In the genomic region with DNA sequence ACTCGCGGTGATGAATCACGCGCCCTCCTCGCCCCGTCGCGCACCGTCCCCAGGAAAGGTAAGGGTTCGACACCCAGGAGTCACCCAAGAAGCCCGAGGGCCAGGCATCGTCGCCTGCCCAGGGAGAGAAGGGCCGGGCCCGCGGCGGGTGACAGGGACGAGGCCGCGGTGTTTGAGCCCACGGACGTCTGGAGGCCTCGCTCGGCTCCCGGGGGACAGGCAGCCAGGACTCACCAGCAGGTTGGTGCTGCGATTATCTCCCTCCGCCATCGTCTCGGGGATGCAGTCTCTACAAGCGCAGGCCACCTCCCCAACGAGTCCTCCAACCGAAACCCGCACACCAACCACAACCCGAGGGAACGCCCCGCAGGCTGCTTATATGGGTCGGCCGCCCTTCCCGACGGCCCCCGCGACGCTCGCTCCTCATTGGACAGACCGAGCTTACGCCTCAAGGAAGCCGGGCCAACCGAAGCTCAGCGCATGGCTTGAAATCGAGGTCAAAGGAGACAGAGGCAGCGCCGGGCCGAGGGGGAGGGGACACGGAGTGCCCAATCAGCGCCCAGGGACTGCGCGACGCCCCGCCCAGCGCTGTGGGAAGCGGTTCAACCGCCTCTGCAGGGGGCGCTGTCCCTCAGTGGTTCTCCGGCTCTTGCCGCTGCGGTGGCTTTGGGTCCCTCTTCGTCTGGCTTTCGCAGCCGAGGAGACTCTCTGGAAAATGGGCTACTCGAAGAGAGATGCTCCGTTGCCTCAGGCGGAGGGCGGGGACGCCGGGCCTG, we compare ENCODE assay signal across 8 cellular contexts. TPM values are rescaled to one million over a fixed set of nuclear protein-coding genes. Genes with fewer than 3 reads are reported as not detected.
A peak's percentile ranks its signal among the peaks of the same experiment; 100 is the strongest.
DNase-seq lines count a peak whose midpoint lies in the region; ATAC-seq, FAIRE-seq and TF ChIP-seq lines count a peak whose summit lies in the region.

A gene (minus strand): TSS at position 353 of the 776 bp plus-strand sequence. CDS start 83 bp downstream, at position 270.

- H3K9me3 ChIP-seq in mammary epithelial cell (replicated peaks; ENCODE audit: insufficient read depth, low read length), result no peaks in the 10 kb centered on the region
- H3K9me3 ChIP-seq in iPS-20b (ENCODE audit: insufficient read depth, low read depth, low read length), result no peaks in the 10 kb centered on the region
- no peaks in the 10 kb centered on the region for H3K9me3 ChIP-seq in small intestine (ENCODE audit: control insufficient read depth, low read depth)

- peaks cover 3% of the 10 kb centered on the region for H4K20me1 ChIP-seq in mammary epithelial cell (ENCODE audit: insufficient read depth, low read length)

- peak; percentile 39 for FAIRE-seq in small intestine (lab: Jason Lieb, UNC)

- BruUV-seq in mammary epithelial cell (replicated peaks; lab: Mats Ljungman, UMichigan), result TSS peak; percentile 39

- H3K27me3 ChIP-seq in ACC112 (ENCODE audit: insufficient read depth, low read length) (no peaks in the 10 kb centered on the region), mammary epithelial cell (ENCODE audit: insufficient read depth, low read length) (no peaks in the 10 kb centered on the region), iPS-20b (ENCODE audit: insufficient read depth, low read length) (no peaks in the 10 kb centered on the region), small intestine (ENCODE audit: control insufficient read depth in 2 of 2, insufficient read depth in 2 of 2, low read length in 2 of 2) (no peaks in the 10 kb centered on the region)

- CTCF ChIA-PET in mammary epithelial cell (lab: Charles Lee; ENCODE audit: low non-redundant PET), result interaction anchor here (0.6 to 0.8 kb wide), 4 partner anchors 11 to 1626 kb away, joined by 3 to 7 read pairs (median 5); a partner anchor contains a TSS

- H3K27ac ChIP-seq in ACC112 (ENCODE audit: low read depth, low read length) (peak within 1 kb of the TSS; percentile 73), VCaP (peak within 1 kb of the TSS; percentile 70), mammary epithelial cell (ENCODE audit: insufficient read depth, low read depth, low read length) (peak within 1 kb of the TSS; percentile 85), iPS-20b (ENCODE audit: low read length) (peak within 1 kb of the TSS; percentile 62), small intestine (ENCODE audit: low read depth in 1 of 2, low read length in 1 of 2) (peak within 1 kb of the TSS; percentile 93 to 97)

- 3% methylated on average over 28 of the region's 75 CpGs for WGBS in mammary epithelial cell (ENCODE audit: low coverage, missing lambda C conversion rate)
- 0% methylated on average over 65 to 75 of the region's 75 CpGs for WGBS in small intestine, 3 donors

- H3K4me2 ChIP-seq in mammary epithelial cell (ENCODE audit: insufficient read depth, low read depth, low read length), result peak within 1 kb of the TSS; percentile 95

- H3K4me3 ChIP-seq in ACC112 (ENCODE audit: low read depth, low read length) (peak within 1 kb of the TSS; percentile 97), mammary epithelial cell (replicated peaks in 1 of 3; ENCODE audit: insufficient read depth in 1 of 3, low read depth in 2 of 3, low read length in 3 of 3) (peak within 1 kb of the TSS; percentile 83 to 97 (median 95)), iPS-20b (ENCODE audit: low read length) (peak within 1 kb of the TSS; percentile 94), small intestine (ENCODE audit: low read depth in 1 of 2, low read length in 2 of 2) (peak within 1 kb of the TSS; percentile 85 to 98)

- H3K36me3 ChIP-seq in ACC112 (ENCODE audit: insufficient read depth, low read length) (peaks cover 10% of the 10 kb centered on the region), mammary epithelial cell (ENCODE audit: insufficient read depth, low read length) (peaks cover 9% of the 10 kb centered on the region), iPS-20b (ENCODE audit: insufficient read depth, low read depth, low read length) (peaks cover 38% of the 10 kb centered on the region), small intestine (ENCODE audit: control insufficient read depth in 2 of 2, insufficient read depth in 2 of 2, low read length in 2 of 2) (peaks cover 2% of the 10 kb centered on the region in 2 donors)

- dilution Hi-C loops in mammary epithelial cell (cut with HindIII; ENCODE audit: low sequenced_read_pairs), result no loop called here

- in situ Hi-C loops in mammary epithelial cell (cut with MboI; ENCODE audit: low sequenced_read_pairs in 2 of 2), result no loop called here

- H2AFZ ChIP-seq in ACC112 (ENCODE audit: low read length, unreplicated experiment) (peak within 1 kb of the TSS; percentile 27), mammary epithelial cell (ENCODE audit: low read depth, low read length) (peak within 1 kb of the TSS; percentile 88)

- H3K9ac ChIP-seq in mammary epithelial cell (ENCODE audit: insufficient read depth, low read length) (peak within 1 kb of the TSS; percentile 91), iPS-20b (ENCODE audit: low read depth, low read length) (peak within 1 kb of the TSS; percentile 91)

- intact Hi-C loops in mammary epithelial cell (cut with micrococcal nuclease), result loop anchor here (2.0 to 10.0 kb wide), 3 partner anchors 126 to 723 kb away; a partner anchor contains a TSS

- peaks cover 48% of the 10 kb centered on the region for H3K79me2 ChIP-seq in ACC112 (ENCODE audit: control insufficient read depth, insufficient read depth, low read length, unreplicated experiment)
- peaks cover 65% of the 10 kb centered on the region for H3K79me2 ChIP-seq in mammary epithelial cell (ENCODE audit: insufficient read depth, low read length)

- TF ChIP-seq CTCF in VCaP (conservative IDR thresholded peaks at IDR 0.05), result peak; percentile 83
- TF ChIP-seq CTCF in mammary epithelial cell (conservative IDR thresholded peaks at IDR 0.05 in 1 of 2, IDR thresholded peaks at IDR 0.05 in 1 of 2; ENCODE audit: extremely low read depth in 1 of 2, insufficient read depth in 1 of 2, low read depth in 1 of 2, low read length in 2 of 2), result peak; percentile 62 to 94

- ATAC-seq in GM18867 (IDR thresholded peaks at IDR 0.05; ENCODE audit: unreplicated experiment), result peak; percentile 91
- ATAC-seq in HG03108 (IDR thresholded peaks at IDR 0.05; ENCODE audit: unreplicated experiment), result peak; percentile 96

- peak; percentile 100 for DNase-seq in NCI-H2196 (lab: John Stamatoyannopoulos, UW; ENCODE audit: unreplicated experiment)
- peak; percentile 99 for DNase-seq in mammary epithelial cell
- peak; percentile 100 for DNase-seq in small intestine

- H3K4me1 ChIP-seq in ACC112 (ENCODE audit: control insufficient read depth, insufficient read depth, low read length, unreplicated experiment) (peaks cover 49% of the 10 kb centered on the region), mammary epithelial cell (ENCODE audit: insufficient read depth, low read length) (peaks cover 42% of the 10 kb centered on the region), iPS-20b (ENCODE audit: insufficient read depth, low read length) (peaks cover 26% of the 10 kb centered on the region), small intestine (ENCODE audit: control insufficient read depth in 2 of 2, insufficient read depth in 1 of 2, low read depth in 1 of 2, low read length in 1 of 2) (peaks cover 3 to 10% of the 10 kb centered on the region in 2 donors)

RNA-seq across cellular contexts. Expression of the gene that starts here (rescaled TPM):
- total RNA-seq in mammary epithelial cell, result 100 to 1,000 TPM in 1 of 2 donors, 10 to 100 TPM in 1; 88.7 to 236 TPM
- 176 TPM for polyA plus RNA-seq in mammary epithelial cell
- 220 TPM for polyA minus RNA-seq in mammary epithelial cell
- 100 to 1,000 TPM in 1 of 3 donors, 10 to 100 TPM in 2; 45.7 to 212 (median 59.0) TPM for polyA plus RNA-seq in small intestine

Comparison
In these comparisons a context has a peak if more than half of its experiments do, and no peak if none do; other contexts are left out.
1. Peak in every context shown above with its lines: DNase-seq, ATAC-seq, H3K4me3 ChIP-seq and H3K27ac ChIP-seq.